In genomic region chr7:75687246-75688088, GRCh38 we compare ENCODE assay signal across 1 cellular context.
TF ChIP-seq lines count a peak whose summit lies in the region.

No MANE protein-coding gene starts in this region.

TF ChIP-seq in HepG2, 621 proteins besides CTCF, POLR2A, EP300 and RAD21 (continued from another document):
- TF ChIP-seq TAF15 (IDR thresholded peaks at IDR 0.05; ENCODE audit: low read depth, low read length, poor library complexity, severe bottlenecking) (no peak), ZNF431 (CRISPR knock-in tag; IDR thresholded peaks at IDR 0.05; ENCODE audit: borderline replicate concordance, low read depth) (no peak), ZNF331 (CRISPR knock-in tag; IDR thresholded peaks at IDR 0.05) (no peak), SIN3A (IDR thresholded peaks at IDR 0.05; ENCODE audit: borderline replicate concordance, low read depth, low read length) (no peak), HMG20B (CRISPR knock-in tag; conservative IDR thresholded peaks at IDR 0.05) (no peak), ZNF224 (CRISPR knock-in tag; IDR thresholded peaks at IDR 0.05) (no peak), PBX2 (CRISPR knock-in tag; IDR thresholded peaks at IDR 0.05) (no peak)
- TF ChIP-seq, protein P1, sequence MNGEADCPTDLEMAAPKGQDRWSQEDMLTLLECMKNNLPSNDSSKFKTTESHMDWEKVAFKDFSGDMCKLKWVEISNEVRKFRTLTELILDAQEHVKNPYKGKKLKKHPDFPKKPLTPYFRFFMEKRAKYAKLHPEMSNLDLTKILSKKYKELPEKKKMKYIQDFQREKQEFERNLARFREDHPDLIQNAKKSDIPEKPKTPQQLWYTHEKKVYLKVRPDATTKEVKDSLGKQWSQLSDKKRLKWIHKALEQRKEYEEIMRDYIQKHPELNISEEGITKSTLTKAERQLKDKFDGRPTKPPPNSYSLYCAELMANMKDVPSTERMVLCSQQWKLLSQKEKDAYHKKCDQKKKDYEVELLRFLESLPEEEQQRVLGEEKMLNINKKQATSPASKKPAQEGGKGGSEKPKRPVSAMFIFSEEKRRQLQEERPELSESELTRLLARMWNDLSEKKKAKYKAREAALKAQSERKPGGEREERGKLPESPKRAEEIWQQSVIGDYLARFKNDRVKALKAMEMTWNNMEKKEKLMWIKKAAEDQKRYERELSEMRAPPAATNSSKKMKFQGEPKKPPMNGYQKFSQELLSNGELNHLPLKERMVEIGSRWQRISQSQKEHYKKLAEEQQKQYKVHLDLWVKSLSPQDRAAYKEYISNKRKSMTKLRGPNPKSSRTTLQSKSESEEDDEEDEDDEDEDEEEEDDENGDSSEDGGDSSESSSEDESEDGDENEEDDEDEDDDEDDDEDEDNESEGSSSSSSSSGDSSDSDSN (CRISPR knock-in tag; IDR thresholded peaks at IDR 0.05): no peak
- TF ChIP-seq, protein P2, sequence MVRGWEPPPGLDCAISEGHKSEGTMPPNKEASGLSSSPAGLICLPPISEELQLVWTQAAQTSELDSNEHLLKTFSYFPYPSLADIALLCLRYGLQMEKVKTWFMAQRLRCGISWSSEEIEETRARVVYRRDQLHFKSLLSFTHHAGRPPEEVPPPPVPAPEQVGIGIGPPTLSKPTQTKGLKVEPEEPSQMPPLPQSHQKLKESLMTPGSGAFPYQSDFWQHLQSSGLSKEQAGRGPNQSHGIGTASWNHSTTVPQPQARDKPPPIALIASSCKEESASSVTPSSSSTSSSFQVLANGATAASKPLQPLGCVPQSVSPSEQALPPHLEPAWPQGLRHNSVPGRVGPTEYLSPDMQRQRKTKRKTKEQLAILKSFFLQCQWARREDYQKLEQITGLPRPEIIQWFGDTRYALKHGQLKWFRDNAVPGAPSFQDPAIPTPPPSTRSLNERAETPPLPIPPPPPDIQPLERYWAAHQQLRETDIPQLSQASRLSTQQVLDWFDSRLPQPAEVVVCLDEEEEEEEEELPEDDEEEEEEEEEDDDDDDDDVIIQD (CRISPR knock-in tag; IDR thresholded peaks at IDR 0.05; ENCODE audit: low read depth): no peak
TF ChIP-seq in HepG2: peak in this region for 12.
